ENCODE assay signal across 1 cellular context in the genomic region with DNA sequence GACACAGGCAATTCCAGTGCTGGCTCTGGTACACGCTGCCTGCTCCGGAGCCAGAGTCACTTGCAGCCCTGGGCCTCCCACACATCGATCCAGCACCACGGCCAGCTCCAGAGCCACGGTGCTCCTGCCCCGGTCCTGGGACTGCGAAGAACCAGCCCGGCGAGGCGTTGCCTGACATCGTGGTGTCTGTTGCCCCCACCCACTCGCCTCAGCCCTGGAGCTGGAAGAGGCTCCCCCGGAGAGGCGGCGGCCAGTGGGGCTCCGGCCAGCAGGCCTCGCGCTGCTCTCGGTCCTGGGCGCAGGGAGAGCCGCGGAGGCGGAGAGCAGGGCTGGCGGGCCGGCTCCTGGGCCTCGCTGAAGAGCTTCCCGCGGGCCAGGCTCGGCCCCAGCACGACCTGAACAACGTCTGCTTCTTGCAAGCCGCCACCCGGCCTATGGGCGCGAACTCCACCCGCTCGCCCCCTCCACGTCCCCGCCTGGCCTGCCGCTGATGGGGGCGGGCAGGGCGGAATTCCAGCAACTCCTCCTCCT.
TF ChIP-seq lines count a peak whose summit lies in the region.

No MANE protein-coding gene starts in this region.

TF ChIP-seq in HepG2, 621 proteins besides CTCF, POLR2A, EP300 and RAD21:
- no peak for TF ChIP-seq RFXAP (CRISPR knock-in tag; IDR thresholded peaks at IDR 0.05; ENCODE audit: borderline replicate concordance)
- TF ChIP-seq UBTF (CRISPR knock-in tag; IDR thresholded peaks at IDR 0.05), result no peak
- TF ChIP-seq FOXM1 (CRISPR knock-in tag; IDR thresholded peaks at IDR 0.05), result no peak
- 0 out of 2 replicates have a peak, but pooled peaks have one; percentile 41 for TF ChIP-seq ZNF331 (CRISPR knock-in tag; IDR thresholded peaks at IDR 0.05)
- no peak for TF ChIP-seq FOXJ3 (CRISPR knock-in tag; IDR thresholded peaks at IDR 0.05; ENCODE audit: borderline replicate concordance)
- TF ChIP-seq ZSCAN21 (CRISPR knock-in tag; IDR thresholded peaks at IDR 0.05; ENCODE audit: borderline replicate concordance), result no peak
- TF ChIP-seq GABPB1 (CRISPR knock-in tag; IDR thresholded peaks at IDR 0.05), result peak; percentile 19; the same call in 1 of the 2 replicates
- TF ChIP-seq, protein P1, sequence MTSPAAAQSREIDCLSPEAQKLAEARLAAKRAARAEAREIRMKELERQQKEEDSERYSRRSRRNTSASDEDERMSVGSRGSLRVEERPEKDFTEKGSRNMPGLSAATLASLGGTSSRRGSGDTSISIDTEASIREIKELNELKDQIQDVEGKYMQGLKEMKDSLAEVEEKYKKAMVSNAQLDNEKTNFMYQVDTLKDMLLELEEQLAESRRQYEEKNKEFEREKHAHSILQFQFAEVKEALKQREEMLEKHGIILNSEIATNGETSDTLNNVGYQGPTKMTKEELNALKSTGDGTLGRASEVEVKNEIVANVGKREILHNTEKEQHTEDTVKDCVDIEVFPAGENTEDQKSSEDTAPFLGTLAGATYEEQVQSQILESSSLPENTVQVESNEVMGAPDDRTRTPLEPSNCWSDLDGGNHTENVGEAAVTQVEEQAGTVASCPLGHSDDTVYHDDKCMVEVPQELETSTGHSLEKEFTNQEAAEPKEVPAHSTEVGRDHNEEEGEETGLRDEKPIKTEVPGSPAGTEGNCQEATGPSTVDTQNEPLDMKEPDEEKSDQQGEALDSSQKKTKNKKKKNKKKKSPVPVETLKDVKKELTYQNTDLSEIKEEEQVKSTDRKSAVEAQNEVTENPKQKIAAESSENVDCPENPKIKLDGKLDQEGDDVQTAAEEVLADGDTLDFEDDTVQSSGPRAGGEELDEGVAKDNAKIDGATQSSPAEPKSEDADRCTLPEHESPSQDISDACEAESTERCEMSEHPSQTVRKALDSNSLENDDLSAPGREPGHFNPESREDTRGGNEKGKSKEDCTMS (CRISPR knock-in tag; conservative IDR thresholded peaks at IDR 0.05), result no peak
- TF ChIP-seq, protein P2, sequence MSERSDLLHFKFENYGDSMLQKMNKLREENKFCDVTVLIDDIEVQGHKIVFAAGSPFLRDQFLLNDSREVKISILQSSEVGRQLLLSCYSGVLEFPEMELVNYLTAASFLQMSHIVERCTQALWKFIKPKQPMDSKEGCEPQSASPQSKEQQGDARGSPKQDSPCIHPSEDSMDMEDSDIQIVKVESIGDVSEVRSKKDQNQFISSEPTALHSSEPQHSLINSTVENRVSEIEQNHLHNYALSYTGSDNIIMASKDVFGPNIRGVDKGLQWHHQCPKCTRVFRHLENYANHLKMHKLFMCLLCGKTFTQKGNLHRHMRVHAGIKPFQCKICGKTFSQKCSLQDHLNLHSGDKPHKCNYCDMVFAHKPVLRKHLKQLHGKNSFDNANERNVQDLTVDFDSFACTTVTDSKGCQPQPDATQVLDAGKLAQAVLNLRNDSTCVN (CRISPR knock-in tag; IDR thresholded peaks at IDR 0.05; ENCODE audit: borderline replicate concordance), result no peak
- no peak for TF ChIP-seq ZNF281 (CRISPR knock-in tag; IDR thresholded peaks at IDR 0.05; ENCODE audit: borderline replicate concordance)
- peak; percentile 95 for TF ChIP-seq MIER2 (CRISPR knock-in tag; IDR thresholded peaks at IDR 0.05)
- no peak for TF ChIP-seq ZNF24 (IDR thresholded peaks at IDR 0.05)
- TF ChIP-seq, protein P3, sequence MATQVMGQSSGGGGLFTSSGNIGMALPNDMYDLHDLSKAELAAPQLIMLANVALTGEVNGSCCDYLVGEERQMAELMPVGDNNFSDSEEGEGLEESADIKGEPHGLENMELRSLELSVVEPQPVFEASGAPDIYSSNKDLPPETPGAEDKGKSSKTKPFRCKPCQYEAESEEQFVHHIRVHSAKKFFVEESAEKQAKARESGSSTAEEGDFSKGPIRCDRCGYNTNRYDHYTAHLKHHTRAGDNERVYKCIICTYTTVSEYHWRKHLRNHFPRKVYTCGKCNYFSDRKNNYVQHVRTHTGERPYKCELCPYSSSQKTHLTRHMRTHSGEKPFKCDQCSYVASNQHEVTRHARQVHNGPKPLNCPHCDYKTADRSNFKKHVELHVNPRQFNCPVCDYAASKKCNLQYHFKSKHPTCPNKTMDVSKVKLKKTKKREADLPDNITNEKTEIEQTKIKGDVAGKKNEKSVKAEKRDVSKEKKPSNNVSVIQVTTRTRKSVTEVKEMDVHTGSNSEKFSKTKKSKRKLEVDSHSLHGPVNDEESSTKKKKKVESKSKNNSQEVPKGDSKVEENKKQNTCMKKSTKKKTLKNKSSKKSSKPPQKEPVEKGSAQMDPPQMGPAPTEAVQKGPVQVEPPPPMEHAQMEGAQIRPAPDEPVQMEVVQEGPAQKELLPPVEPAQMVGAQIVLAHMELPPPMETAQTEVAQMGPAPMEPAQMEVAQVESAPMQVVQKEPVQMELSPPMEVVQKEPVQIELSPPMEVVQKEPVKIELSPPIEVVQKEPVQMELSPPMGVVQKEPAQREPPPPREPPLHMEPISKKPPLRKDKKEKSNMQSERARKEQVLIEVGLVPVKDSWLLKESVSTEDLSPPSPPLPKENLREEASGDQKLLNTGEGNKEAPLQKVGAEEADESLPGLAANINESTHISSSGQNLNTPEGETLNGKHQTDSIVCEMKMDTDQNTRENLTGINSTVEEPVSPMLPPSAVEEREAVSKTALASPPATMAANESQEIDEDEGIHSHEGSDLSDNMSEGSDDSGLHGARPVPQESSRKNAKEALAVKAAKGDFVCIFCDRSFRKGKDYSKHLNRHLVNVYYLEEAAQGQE (IDR thresholded peaks at IDR 0.05; ENCODE audit: borderline replicate concordance in 1 of 2, low read depth in 1 of 2, low read length in 2 of 2), result peak; percentile 52 to 90
- TF ChIP-seq ZNF12 (CRISPR knock-in tag; IDR thresholded peaks at IDR 0.05), result no peak; the same call in 1 of the 2 replicates
- TF ChIP-seq TFE3 (CRISPR knock-in tag; IDR thresholded peaks at IDR 0.05), result 0 out of 2 replicates have a peak, but pooled peaks have one; percentile 22
- no peak for TF ChIP-seq CHCHD3 (CRISPR knock-in tag; IDR thresholded peaks at IDR 0.05)
- TF ChIP-seq, protein P4, sequence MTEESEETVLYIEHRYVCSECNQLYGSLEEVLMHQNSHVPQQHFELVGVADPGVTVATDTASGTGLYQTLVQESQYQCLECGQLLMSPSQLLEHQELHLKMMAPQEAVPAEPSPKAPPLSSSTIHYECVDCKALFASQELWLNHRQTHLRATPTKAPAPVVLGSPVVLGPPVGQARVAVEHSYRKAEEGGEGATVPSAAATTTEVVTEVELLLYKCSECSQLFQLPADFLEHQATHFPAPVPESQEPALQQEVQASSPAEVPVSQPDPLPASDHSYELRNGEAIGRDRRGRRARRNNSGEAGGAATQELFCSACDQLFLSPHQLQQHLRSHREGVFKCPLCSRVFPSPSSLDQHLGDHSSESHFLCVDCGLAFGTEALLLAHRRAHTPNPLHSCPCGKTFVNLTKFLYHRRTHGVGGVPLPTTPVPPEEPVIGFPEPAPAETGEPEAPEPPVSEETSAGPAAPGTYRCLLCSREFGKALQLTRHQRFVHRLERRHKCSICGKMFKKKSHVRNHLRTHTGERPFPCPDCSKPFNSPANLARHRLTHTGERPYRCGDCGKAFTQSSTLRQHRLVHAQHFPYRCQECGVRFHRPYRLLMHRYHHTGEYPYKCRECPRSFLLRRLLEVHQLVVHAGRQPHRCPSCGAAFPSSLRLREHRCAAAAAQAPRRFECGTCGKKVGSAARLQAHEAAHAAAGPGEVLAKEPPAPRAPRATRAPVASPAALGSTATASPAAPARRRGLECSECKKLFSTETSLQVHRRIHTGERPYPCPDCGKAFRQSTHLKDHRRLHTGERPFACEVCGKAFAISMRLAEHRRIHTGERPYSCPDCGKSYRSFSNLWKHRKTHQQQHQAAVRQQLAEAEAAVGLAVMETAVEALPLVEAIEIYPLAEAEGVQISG (CRISPR knock-in tag; IDR thresholded peaks at IDR 0.05), result 0 out of 2 replicates have a peak, but pooled peaks have one; percentile 16
- no peak for TF ChIP-seq ZNF563 (CRISPR knock-in tag; IDR thresholded peaks at IDR 0.05)
- TF ChIP-seq MEIS2 (CRISPR knock-in tag; IDR thresholded peaks at IDR 0.05), result no peak
